Comparison of ENCODE assay signal across 12 cellular contexts in the genomic region with DNA sequence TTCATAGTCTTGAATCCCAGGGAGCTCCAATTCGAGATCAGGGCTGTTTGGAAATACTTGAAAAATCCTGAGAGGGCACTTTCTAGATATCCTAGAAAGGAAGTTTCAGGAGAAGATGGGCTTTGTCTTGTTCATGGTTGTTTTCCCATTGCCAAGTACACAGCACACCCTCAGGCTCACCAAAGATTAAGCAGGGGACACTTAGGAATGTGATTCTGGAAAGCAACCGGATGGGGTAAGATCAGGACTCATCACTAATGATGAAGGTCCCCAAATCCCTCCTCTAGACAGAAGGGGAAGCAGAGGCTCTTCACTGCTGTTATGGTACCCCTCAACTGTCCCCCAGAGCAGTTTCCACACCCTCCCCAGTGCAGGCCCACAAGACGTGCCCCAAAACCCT. TPM values are rescaled to one million over a fixed set of nuclear protein-coding genes. Genes with fewer than 3 reads are reported as not detected.
DNase-seq lines count a peak whose midpoint lies in the region; ATAC-seq and TF ChIP-seq lines count a peak whose summit lies in the region.
"Had no signal": no experiment of that assay in that cellular context is flagged by ENCODE, and none has a peak within 500 bp of the region (broad histone marks: within the 10 kb centered on the region; RNA-seq: fewer than 3 reads in every experiment).

No MANE protein-coding gene starts in this region.

- H3K18ac ChIP-seq in mesendoderm (ENCODE audit: low read length) = no peak overlapping the region

- H4K5ac ChIP-seq in mesendoderm (ENCODE audit: low read length) = no peak overlapping the region

- no peak overlapping the region for H3K9ac ChIP-seq in mesendoderm (ENCODE audit: low read length)

- H2BK5ac ChIP-seq in mesendoderm (ENCODE audit: low read length) = no peak overlapping the region

- H3K4me3 Mint-ChIP-seq in activated T-cell treated with anti-CD3 and anti-CD28 coated beads, Interleukin-2, amount 50 U/mL, for 72 hours = no peak overlapping the region

- H3K79me2 ChIP-seq in mesendoderm (ENCODE audit: control insufficient read depth, insufficient read depth, low read length) = no peaks in the 10 kb centered on the region

- TF ChIP-seq POLR2A in body of pancreas (IDR thresholded peaks at IDR 0.05) = no peak
- no peak for TF ChIP-seq POLR2A in vagina (IDR thresholded peaks at IDR 0.05)

- H2BK120ac ChIP-seq in mesendoderm (ENCODE audit: low read depth, low read length) = no peak overlapping the region

- H3K4me2 ChIP-seq in mesendoderm (ENCODE audit: low read length) = no peak overlapping the region

- no peaks in the 10 kb centered on the region for H3K9me3 ChIP-seq in body of pancreas
- H3K9me3 ChIP-seq in vagina = no peaks in the 10 kb centered on the region
- H3K9me3 ChIP-seq: left lung, tibial artery had no signal

- no peak overlapping the region for H3K56ac ChIP-seq in mesendoderm (ENCODE audit: low read length)

- no peak overlapping the region for H4K8ac ChIP-seq in mesendoderm (ENCODE audit: low read depth, low read length)

- H3K4me1 Mint-ChIP-seq in activated T-cell treated with anti-CD3 and anti-CD28 coated beads, Interleukin-2, amount 50 U/mL, for 72 hours (ENCODE audit: low read depth) = peaks cover 13% of the 10 kb centered on the region

- no peaks in the 10 kb centered on the region for H3K27me3 Mint-ChIP-seq in activated T-cell treated with anti-CD3 and anti-CD28 coated beads, Interleukin-2, amount 50 U/mL, for 72 hours (ENCODE audit: low read depth)

- intact Hi-C loops in body of pancreas (cut with DNase I) = no loop called here
- intact Hi-C loops in vagina (cut with DNase I) = no loop called here

- no peak for DNase-seq in activated T-cell treated with anti-CD3 and anti-CD28 coated beads, Interleukin-2, amount 50 U/mL, for 72 hours
- no peak for DNase-seq in activated T-cell treated with anti-CD3 and anti-CD28 coated beads, Interleukin-2, amount 50 U/mL, for 48 hours
- DNase-seq in body of pancreas (no peak), mesendoderm (no peak), vagina (ENCODE audit: extremely low spot score in 2 of 2) (no peak)
- DNase-seq: activated CD4-positive, CD25-positive, alpha-beta regulatory T cell treated with anti-CD3 and anti-CD28 coated beads, Interleukin-2, amount 50 U/mL, for 72 hours; left lung; NCI-H2171 treated with DMSO at 0.1 percent for 48 hours; tibial artery had no signal

- no peak overlapping the region for H2AK5ac ChIP-seq in mesendoderm (ENCODE audit: low read length)

- H3K4me3 ChIP-seq in body of pancreas = no peak overlapping the region
- H3K4me3 ChIP-seq in mesendoderm (ENCODE audit: low read length) = no peak overlapping the region
- no peak overlapping the region for H3K4me3 ChIP-seq in vagina
- H3K4me3 ChIP-seq: left lung, tibial artery had no signal

- TF ChIP-seq CTCF in body of pancreas (IDR thresholded peaks at IDR 0.05) = no peak
- no peak for TF ChIP-seq CTCF in vagina (IDR thresholded peaks at IDR 0.05)

- H3K27me3 ChIP-seq in body of pancreas = no peaks in the 10 kb centered on the region
- H3K27me3 ChIP-seq in mesendoderm (ENCODE audit: insufficient read depth, low read length, poor library complexity) = no peaks in the 10 kb centered on the region
- H3K27me3 ChIP-seq in vagina = no peaks in the 10 kb centered on the region
- H3K27me3 ChIP-seq: left lung, tibial artery had no signal

- no peak overlapping the region for H3K4ac ChIP-seq in mesendoderm (ENCODE audit: low read depth, low read length)

- H3K27ac ChIP-seq in body of pancreas (no peak overlapping the region), mesendoderm (ENCODE audit: low read depth, low read length) (peak overlapping the region; percentile 3), vagina (peak overlapping the region; percentile 73)
- H3K27ac ChIP-seq: left lung, tibial artery had no signal

- H3K9me3 Mint-ChIP-seq in activated T-cell treated with anti-CD3 and anti-CD28 coated beads, Interleukin-2, amount 50 U/mL, for 72 hours = no peaks in the 10 kb centered on the region

- no peak overlapping the region for H3K23ac ChIP-seq in mesendoderm (ENCODE audit: low read length)

- H2BK15ac ChIP-seq in mesendoderm (replicated peaks; ENCODE audit: low read depth) = no peak overlapping the region

- WGBS in body of pancreas, 2 donors = 82 to 91% methylated on average over 3 of the region's 3 CpGs
- WGBS in mesendoderm (ENCODE audit: extremely low coverage, insufficient coverage, low lambda C conversion rate) = no CpG with 5 or more reads among the region's 3 CpGs

- ATAC-seq in activated T-cell treated with anti-CD3 and anti-CD28 coated beads, Interleukin-2, amount 50 U/mL, for 72 hours (replicated peaks in 1 of 2) = no peak
- ATAC-seq in body of pancreas (peak; percentile 30), GM18520 (IDR thresholded peaks at IDR 0.05; ENCODE audit: unreplicated experiment) (no peak), HG03571 (IDR thresholded peaks at IDR 0.05; ENCODE audit: unreplicated experiment) (no peak)
- ATAC-seq in activated CD4-positive, CD25-positive, alpha-beta regulatory T cell treated with anti-CD3 and anti-CD28 coated beads, Interleukin-2, amount 50 U/mL, for 24 hours = no peak

- H3K79me1 ChIP-seq in mesendoderm (ENCODE audit: low read length) = no peaks in the 10 kb centered on the region

- H3K4me1 ChIP-seq in body of pancreas (no peaks in the 10 kb centered on the region), mesendoderm (ENCODE audit: control insufficient read depth, low read depth, low read length) (no peaks in the 10 kb centered on the region), vagina (peaks cover 29% of the 10 kb centered on the region)
- H3K4me1 ChIP-seq: left lung had no signal

- H3K36me3 ChIP-seq in body of pancreas (replicated peaks in 1 of 2; ENCODE audit: insufficient read depth in 1 of 2, low read depth in 2 of 2) = peaks cover 0 to 14% of the 10 kb centered on the region in 2 donors
- H3K36me3 ChIP-seq in mesendoderm (ENCODE audit: control insufficient read depth, insufficient read depth, low read length) = no peaks in the 10 kb centered on the region
- H3K36me3 ChIP-seq in vagina = peaks cover 0 to 8% of the 10 kb centered on the region in 2 donors

- peaks cover 0 to 1% of the 10 kb centered on the region in 2 donors for H3K36me3 Mint-ChIP-seq in activated T-cell treated with anti-CD3 and anti-CD28 coated beads, Interleukin-2, amount 50 U/mL, for 72 hours (ENCODE audit: insufficient read depth in 2 of 2)

- H3K27ac Mint-ChIP-seq in activated T-cell treated with anti-CD3 and anti-CD28 coated beads, Interleukin-2, amount 50 U/mL, for 72 hours = peak overlapping the region; percentile 5

RNA-seq across cellular contexts. Expression of a gene that starts 40.7 kb away (rescaled TPM):
- 10 to 100 TPM; 23.1 to 29.6 TPM for total RNA-seq in activated T-cell treated with anti-CD3 and anti-CD28 coated beads, Interleukin-2, amount 50 U/mL, for 72 hours
- total RNA-seq in body of pancreas (10 to 100 TPM; 26.5 to 27.7 TPM), vagina (38.1 TPM)
- 28.6 TPM for polyA plus RNA-seq in mesendoderm (2013, experiment 1 of 2)
- 28.4 TPM for polyA plus RNA-seq in mesendoderm (2013, experiment 2 of 2)

Comparison
In these comparisons a context has a peak if more than half of its experiments do, and no peak if none do; other contexts are left out.
1. H3K27ac ChIP-seq: peak in mesendoderm (single experiment) and vagina (single experiment); none in body of pancreas (0 of 4).